8 cellular contexts compared by ENCODE assay signal in genomic region chr11:88978992-88979391, GRCh38.
A peak's percentile ranks its signal among the peaks of the same experiment; 100 is the strongest.
DNase-seq lines count a peak whose midpoint lies in the region; FAIRE-seq and TF ChIP-seq lines count a peak whose summit lies in the region.
"Not testable (repeated sequence)": the region's sequence is repeated elsewhere in the genome, so short reads cannot be mapped to it uniquely, and the experiment has no call there.

No MANE protein-coding gene starts in this region.

- H2AFZ ChIP-seq in astrocyte (ENCODE audit: low read depth, low read length): not testable (repeated sequence)
- H2AFZ ChIP-seq in smooth muscle cell (ENCODE audit: low read depth): peak overlapping the region; percentile 81

- not testable (repeated sequence) for TF ChIP-seq CTCF in astrocyte (IDR thresholded peaks at IDR 0.05; ENCODE audit: insufficient read depth, low read depth, low read length); epithelial cell of esophagus (IDR thresholded peaks at IDR 0.05; ENCODE audit: insufficient read depth, low read depth, low read length, missing control alignments); smooth muscle cell (IDR thresholded peaks at IDR 0.05; ENCODE audit: borderline replicate concordance, insufficient read depth, poor library complexity, severe bottlenecking)

- not testable (repeated sequence) for H3K27me3 ChIP-seq in astrocyte (ENCODE audit: insufficient read depth, low read length); smooth muscle cell (ENCODE audit: low read depth)

- not testable (repeated sequence) for H3K36me3 ChIP-seq in astrocyte (ENCODE audit: insufficient read depth, low read length); mesodermal cell (ENCODE audit: control insufficient read depth, insufficient read depth, low read length); smooth muscle cell (ENCODE audit: low read depth)

- H4K20me1 ChIP-seq in astrocyte (ENCODE audit: insufficient read depth, low read length); smooth muscle cell (ENCODE audit: low read depth): not testable (repeated sequence)

- H3K4me3 ChIP-seq in astrocyte (ENCODE audit: insufficient read depth, low read depth, low read length); epithelial cell of esophagus (ENCODE audit: low read length); mesodermal cell (ENCODE audit: extremely low read depth, insufficient read depth, low read length, poor library complexity, severe bottlenecking); smooth muscle cell: not testable (repeated sequence)

- H3K27me3 Mint-ChIP-seq in astrocyte (ENCODE audit: low read depth, unreplicated experiment): not testable (repeated sequence)

- H3K27ac ChIP-seq in astrocyte (ENCODE audit: low read depth, low read length) (peak overlapping the region; percentile 86), mesodermal cell (ENCODE audit: low read depth, low read length, severe bottlenecking) (peak overlapping the region; percentile 65), smooth muscle cell (ENCODE audit: low read depth) (peak overlapping the region; percentile 89)

- H3K36me3 Mint-ChIP-seq in astrocyte (ENCODE audit: low read depth, unreplicated experiment): not testable (repeated sequence)

- H3K4me1 ChIP-seq in astrocyte (ENCODE audit: insufficient read depth, low read length) (peaks cover 14% of the 10 kb centered on the region), mesodermal cell (ENCODE audit: control insufficient read depth, insufficient read depth, low read length, poor library complexity, severe bottlenecking) (peaks cover 13% of the 10 kb centered on the region)
- H3K4me1 ChIP-seq in smooth muscle cell (ENCODE audit: low read depth): not testable (repeated sequence)

- DNase-seq in EH (ENCODE audit: low read depth) (peak; percentile 15), HPDE6-E6E7 (ENCODE audit: extremely low spot score) (peak; percentile 3), M059J (ENCODE audit: low read depth) (peak; percentile 59), astrocyte (ENCODE audit: low read depth) (peak; percentile 44), epithelial cell of esophagus (ENCODE audit: low read depth) (peak; percentile 59), iris pigment epithelial cell (ENCODE audit: low read depth) (peak; percentile 8)
- DNase-seq in smooth muscle cell (lab: John Stamatoyannopoulos, UW; ENCODE audit: unreplicated experiment): not testable (repeated sequence)

- not testable (repeated sequence) for H3K9me3 Mint-ChIP-seq in astrocyte (ENCODE audit: unreplicated experiment)

- H3K9me3 ChIP-seq in astrocyte (ENCODE audit: insufficient read depth, low read depth, low read length); mesodermal cell (ENCODE audit: control insufficient read depth, low read length); smooth muscle cell (replicated peaks; ENCODE audit: low read depth): not testable (repeated sequence)

- H3K4me3 Mint-ChIP-seq in astrocyte (ENCODE audit: unreplicated experiment): not testable (repeated sequence)

- no CpG with 5 or more reads among the region's 3 CpGs for whole genome bisulfite sequencing in mesodermal cell (ENCODE audit: insufficient coverage in 2 of 2), 2 experiments
- WGBS in smooth muscle cell (ENCODE audit: low lambda C conversion rate): 80% methylated on average over 3 of the region's 3 CpGs

- FAIRE-seq in astrocyte (lab: Jason Lieb, UNC): peak; percentile 76

- peaks cover 14% of the 10 kb centered on the region for H3K4me1 Mint-ChIP-seq in astrocyte (ENCODE audit: low read depth, unreplicated experiment)

- H3K4me2 ChIP-seq in astrocyte (ENCODE audit: low read length) (peak overlapping the region; percentile 73), smooth muscle cell (peak overlapping the region; percentile 72)

- not testable (repeated sequence) for H3F3A ChIP-seq in smooth muscle cell (ENCODE audit: low read depth)

- peak overlapping the region; percentile 98 for H3K27ac Mint-ChIP-seq in astrocyte (ENCODE audit: unreplicated experiment)

- not testable (repeated sequence) for H3K79me2 ChIP-seq in astrocyte (ENCODE audit: insufficient read depth, low read length); smooth muscle cell (ENCODE audit: low read depth)

- H3K9ac ChIP-seq in astrocyte (ENCODE audit: low read length) (peak overlapping the region; percentile 76), smooth muscle cell (ENCODE audit: low read depth) (peak overlapping the region; percentile 34)
